In genomic region chr5:82886911-82887310, GRCh38 we compare ENCODE assay signal across 1 cellular context.
TF ChIP-seq lines count a peak whose summit lies in the region.

No MANE protein-coding gene starts in this region.

TF ChIP-seq in IMR-90, 13 proteins besides CTCF, POLR2A, EP300 and RAD21 (continued from another document):
- no peak for TF ChIP-seq FOS (IDR thresholded peaks at IDR 0.05; ENCODE audit: low read depth, low read length)
- no peak for TF ChIP-seq SMC3 (IDR thresholded peaks at IDR 0.05; ENCODE audit: low read depth, low read length)
- TF ChIP-seq MAFK (IDR thresholded peaks at IDR 0.05; ENCODE audit: low read depth, low read length), result no peak
- TF ChIP-seq NFE2L2 (IDR thresholded peaks at IDR 0.05; ENCODE audit: low read depth, low read length), result no peak
- no peak for TF ChIP-seq MXI1 (IDR thresholded peaks at IDR 0.05; ENCODE audit: borderline replicate concordance, low read depth, low read length)
- TF ChIP-seq ELK1 (IDR thresholded peaks at IDR 0.05; ENCODE audit: borderline replicate concordance, low read depth, low read length), result no peak
- TF ChIP-seq BHLHE40 (IDR thresholded peaks at IDR 0.05; ENCODE audit: low read depth, low read length), result no peak
- no peak for TF ChIP-seq CHD1 (IDR thresholded peaks at IDR 0.05; ENCODE audit: low read depth, low read length)
- TF ChIP-seq USF2 (IDR thresholded peaks at IDR 0.05; ENCODE audit: low read depth, low read length), result no peak
